23 cellular contexts compared by ENCODE assay signal in genomic region chr3:23390446-23390845, GRCh38.
"Had no signal": no experiment of that assay in that cellular context is flagged by ENCODE, and none has a peak within 500 bp of the region (broad histone marks: within the 10 kb centered on the region; RNA-seq: fewer than 3 reads in every experiment).

No MANE protein-coding gene starts in this region.

- H3K4me1 Mint-ChIP-seq: activated T-helper 17 cell treated with anti-CD3 and anti-CD28 coated beads, Interleukin-2, amount 50 U/mL, for 72 hours had no signal

- H3K27ac ChIP-seq: ascending aorta, brain microvascular endothelial cell, esophagus muscularis mucosa, left ventricle myocardium inferior, transverse colon had no signal

- H3K36me3 Mint-ChIP-seq: activated naive CD4-positive, alpha-beta T cell treated with anti-CD3 and anti-CD28 coated beads, Interleukin-2, amount 50 U/mL, for 72 hours; natural killer cell had no signal

- H3K27ac Mint-ChIP-seq: activated naive CD4-positive, alpha-beta T cell treated with anti-CD3 and anti-CD28 coated beads, Interleukin-2, amount 50 U/mL, for 72 hours; activated T-cell treated with anti-CD3 and anti-CD28 coated beads, Interleukin-2, amount 50 U/mL, for 24 hours; activated T-helper 17 cell treated with anti-CD3 and anti-CD28 coated beads, Interleukin-2, amount 50 U/mL, for 72 hours; dendritic cell treated with granulocyte-macrophage colony-stimulating factor and Interleukin-4, amounts not matched to agents 40 ng/mL and 50 ng/mL, for 4 days; mesothelial cell of epicardium; natural killer cell had no signal

- ATAC-seq: activated naive CD4-positive, alpha-beta T cell treated with anti-CD3 and anti-CD28 coated beads, Interleukin-2, amount 50 U/mL, for 72 hours; activated T-helper 17 cell treated with anti-CD3 and anti-CD28 coated beads, Interleukin-2, amount 50 U/mL, for 72 hours; natural killer cell; sciatic nerve had no signal

- H3K4me1 ChIP-seq: ascending aorta, transverse colon had no signal

- H3K4me3 Mint-ChIP-seq: activated T-cell treated with anti-CD3 and anti-CD28 coated beads, Interleukin-2, amount 50 U/mL, for 24 hours; activated T-helper 17 cell treated with anti-CD3 and anti-CD28 coated beads, Interleukin-2, amount 50 U/mL, for 72 hours; dendritic cell treated with granulocyte-macrophage colony-stimulating factor and Interleukin-4, amounts not matched to agents 40 ng/mL and 50 ng/mL, for 4 days; mesothelial cell of epicardium; natural killer cell; stimulated activated naive B cell treated with anti-CD40 and anti-IgM and Interleukin-4, amounts not matched to agents 10 μg/mL and 1 μg/mL and 100 μg/mL, for 72 hours had no signal

- H3K27me3 ChIP-seq: ascending aorta, brain microvascular endothelial cell, esophagus muscularis mucosa, transverse colon had no signal

- H3K4me3 ChIP-seq: ascending aorta, esophagus muscularis mucosa, left ventricle myocardium inferior, smooth muscle cell, transverse colon had no signal

- H3K9me3 Mint-ChIP-seq: activated naive CD4-positive, alpha-beta T cell treated with anti-CD3 and anti-CD28 coated beads, Interleukin-2, amount 50 U/mL, for 72 hours; activated T-cell treated with anti-CD3 and anti-CD28 coated beads, Interleukin-2, amount 50 U/mL, for 24 hours; activated T-helper 17 cell treated with anti-CD3 and anti-CD28 coated beads, Interleukin-2, amount 50 U/mL, for 72 hours; dendritic cell treated with granulocyte-macrophage colony-stimulating factor and Interleukin-4, amounts not matched to agents 40 ng/mL and 50 ng/mL, for 4 days; natural killer cell had no signal

- H3K4me2 ChIP-seq: smooth muscle cell had no signal

- H3K27me3 Mint-ChIP-seq: activated T-cell treated with anti-CD3 and anti-CD28 coated beads, Interleukin-2, amount 50 U/mL, for 24 hours; dendritic cell treated with granulocyte-macrophage colony-stimulating factor and Interleukin-4, amounts not matched to agents 40 ng/mL and 50 ng/mL, for 4 days; stimulated activated naive B cell treated with anti-CD40 and anti-IgM and Interleukin-4, amounts not matched to agents 10 μg/mL and 1 μg/mL and 100 μg/mL, for 72 hours had no signal

- H3K36me3 ChIP-seq: ascending aorta, brain microvascular endothelial cell, esophagus muscularis mucosa, left ventricle myocardium inferior, transverse colon had no signal

- H3K9me3 ChIP-seq: ascending aorta, esophagus muscularis mucosa, left ventricle myocardium inferior, transverse colon had no signal

- DNase-seq: activated CD8-positive, alpha-beta memory T cell treated with anti-CD3 and anti-CD28 coated beads for 24 hours; activated CD8-positive, alpha-beta memory T cell treated with anti-CD3 and anti-CD28 coated beads, Interleukin-2, amount 50 U/mL, for 4 hours; activated T-cell treated with anti-CD3 and anti-CD28 coated beads, Interleukin-2, amount 50 U/mL, for 24 hours; brain microvascular endothelial cell; caudate nucleus; effector CD4-positive, alpha-beta T cell; hippocampal formation; kidney glomerular epithelial cell; left ventricle myocardium inferior; natural killer cell; stimulated activated CD4-positive, alpha-beta T cell treated with anti-CD3 and anti-CD28 coated beads, Interleukin-15, amount 100 ng/mL, for 24 hours; stimulated activated CD4-positive, alpha-beta T cell treated with anti-CD3 and anti-CD28 coated beads, Interleukin-2, amount 100 ng/mL, for 48 hours; stimulated activated CD8-positive, alpha-beta memory T cell treated with anti-CD3 and anti-CD28 coated beads, Interleukin-4, amount 100 ng/mL, for 48 hours; stimulated activated naive B cell treated with anti-CD40 and anti-IgM and Interleukin-4, amounts not matched to agents 10 μg/mL and 1 μg/mL and 100 μg/mL, for 72 hours had no signal
